ENCODE assay signal across 24 cellular contexts in genomic region chr6:19715166-19715558, GRCh38.
A peak's percentile ranks its signal among the peaks of the same experiment; 100 is the strongest.
DNase-seq lines count a peak whose midpoint lies in the region; ATAC-seq and TF ChIP-seq lines count a peak whose summit lies in the region.
"Had no signal": no experiment of that assay in that cellular context is flagged by ENCODE, and none has a peak within 500 bp of the region (broad histone marks: within the 10 kb centered on the region; RNA-seq: fewer than 3 reads in every experiment).

No MANE protein-coding gene starts in this region.

- in situ Hi-C loops in GM23248 (cut with MboI) = no loop called here

- no peak for TF ChIP-seq EP300 in neural cell (conservative IDR thresholded peaks at IDR 0.05; ENCODE audit: poor library complexity, severe bottlenecking)

- 0 out of 2 replicates have a peak, but pooled peaks cover 6% of the 10 kb centered on the region for H3F3A ChIP-seq in GM23248 (ENCODE audit: insufficient read depth)
- H3F3A ChIP-seq in neural cell (ENCODE audit: insufficient read depth, low read length, poor library complexity, severe bottlenecking) = peaks cover 11% of the 10 kb centered on the region

- no peak for TF ChIP-seq RAD21 in neural cell (conservative IDR thresholded peaks at IDR 0.05)

- DNase-seq in GM23248 (peak; percentile 13), NCI-H1092 treated with DMSO at 0.1 percent for 48 hours (lab: John Stamatoyannopoulos, UW) (peak; percentile 76), glomerular visceral epithelial cell (ENCODE audit: extremely low spot score) (no peak)
- DNase-seq in NK-92 treated with Interleukin-12 subunit alpha and Interleukin-12 subunit beta, amount 100 ng/mL, for 24 hours (lab: John Stamatoyannopoulos, UW) = no peak
- no peak for DNase-seq in activated naive CD4-positive, alpha-beta T cell (lab: John Stamatoyannopoulos, UW)
- DNase-seq: activated CD4-positive, CD25-positive, alpha-beta regulatory T cell; activated CD8-positive, alpha-beta memory T cell treated with anti-CD3 and anti-CD28 coated beads for 24 hours; activated T-cell treated with anti-CD3 and anti-CD28 coated beads, Interleukin-2, amount 50 U/mL, for 48 hours; CD8-positive, alpha-beta memory T cell; DMS79 treated with DMSO at 0.1 percent for 48 hours; IMR-90; islet precursor cell; NCI-H2081; NCI-H774; stimulated activated CD4-positive, alpha-beta T cell treated with anti-CD3 and anti-CD28 coated beads, Interleukin-2, amount 100 ng/mL, for 24 hours; stimulated activated naive CD4-positive, alpha-beta T cell treated with Interleukin-2 at 50 U/mL for 16 hours had no signal

- H3K9me3 Mint-ChIP-seq in brain = peaks cover 0 to 10% (median 3%) of the 10 kb centered on the region in 5 experiments
- H3K9me3 Mint-ChIP-seq: activated naive CD4-positive, alpha-beta T cell treated with anti-CD3 and anti-CD28 coated beads, Interleukin-2, amount 50 U/mL, for 24 hours had no signal

- H3K4me3 ChIP-seq in GM23248 (no peak overlapping the region), neural cell (ENCODE audit: low read length) (peak overlapping the region; percentile 34)
- H3K4me3 ChIP-seq: SJSA1, tibial nerve had no signal

- H2AFZ ChIP-seq in GM23248 (no peak overlapping the region), neural cell (ENCODE audit: low read depth, low read length) (no peak overlapping the region)
- H2AFZ ChIP-seq: parathyroid adenoma had no signal

- H3K4me2 ChIP-seq in GM23248 (ENCODE audit: unreplicated experiment) = no peak overlapping the region
- peak overlapping the region; percentile 44 for H3K4me2 ChIP-seq in neural cell (ENCODE audit: low read length)

- H3K9me3 ChIP-seq in GM23248 (ENCODE audit: low read depth) (no peaks in the 10 kb centered on the region), neural cell (ENCODE audit: low read length) (no peaks in the 10 kb centered on the region)
- H3K9me3 ChIP-seq: SJSA1, tibial nerve had no signal

- H3K9ac ChIP-seq in GM23248 (no peak overlapping the region), neural cell (ENCODE audit: low read length) (no peak overlapping the region)
- H3K9ac ChIP-seq: parathyroid adenoma had no signal

- peaks cover 49% of the 10 kb centered on the region for H3K4me1 Mint-ChIP-seq in brain
- H3K4me1 Mint-ChIP-seq: activated naive CD4-positive, alpha-beta T cell treated with anti-CD3 and anti-CD28 coated beads, Interleukin-2, amount 50 U/mL, for 24 hours; CD8-positive, alpha-beta memory T cell had no signal

- H3K27me3 ChIP-seq in GM23248 (replicated peaks; ENCODE audit: insufficient read depth) (no peaks in the 10 kb centered on the region), neural cell (ENCODE audit: insufficient read depth, low read depth, low read length) (no peaks in the 10 kb centered on the region)
- H3K27me3 ChIP-seq: SJSA1, tibial nerve had no signal

- H3K4me1 ChIP-seq in GM23248 (ENCODE audit: insufficient read depth) = peaks cover 14% of the 10 kb centered on the region
- H3K4me1 ChIP-seq: parathyroid adenoma, tibial nerve had no signal

- H3K36me3 Mint-ChIP-seq in brain = no peaks in the 10 kb centered on the region
- H3K36me3 Mint-ChIP-seq: activated naive CD4-positive, alpha-beta T cell treated with anti-CD3 and anti-CD28 coated beads, Interleukin-2, amount 50 U/mL, for 24 hours; CD8-positive, alpha-beta memory T cell had no signal

- H3K36me3 ChIP-seq in GM23248 (ENCODE audit: low read depth) = no peaks in the 10 kb centered on the region
- no peaks in the 10 kb centered on the region for H3K36me3 ChIP-seq in neural cell (ENCODE audit: insufficient read depth, low read length)
- H3K36me3 ChIP-seq: SJSA1, tibial nerve had no signal

- no peaks in the 10 kb centered on the region for H3K27me3 Mint-ChIP-seq in brain

- H3K79me2 ChIP-seq in GM23248 (ENCODE audit: insufficient read depth) = no peaks in the 10 kb centered on the region
- no peaks in the 10 kb centered on the region for H3K79me2 ChIP-seq in neural cell (replicated peaks; ENCODE audit: insufficient read depth, low read length)
- H3K79me2 ChIP-seq: parathyroid adenoma had no signal

- peak overlapping the region in 3 of 5 experiments; percentile 23 to 49 (median 31) for H3K4me3 Mint-ChIP-seq in brain
- H3K4me3 Mint-ChIP-seq: activated naive CD4-positive, alpha-beta T cell treated with anti-CD3 and anti-CD28 coated beads, Interleukin-2, amount 50 U/mL, for 24 hours; CD8-positive, alpha-beta memory T cell had no signal

- no peak overlapping the region for H3K27ac ChIP-seq in GM23248
- peak overlapping the region; percentile 64 for H3K27ac ChIP-seq in neural cell (ENCODE audit: low read length)
- H3K27ac ChIP-seq: parathyroid adenoma, SJSA1, tibial nerve had no signal

- H3K27ac Mint-ChIP-seq in brain = peak overlapping the region; percentile 33 to 91 (median 73)
- H3K27ac Mint-ChIP-seq: activated naive CD4-positive, alpha-beta T cell treated with anti-CD3 and anti-CD28 coated beads, Interleukin-2, amount 50 U/mL, for 24 hours; CD8-positive, alpha-beta memory T cell had no signal

- H3K9me2 ChIP-seq in GM23248 (ENCODE audit: insufficient read depth) (no peaks in the 10 kb centered on the region), neural cell (ENCODE audit: insufficient read depth, low read length) (no peaks in the 10 kb centered on the region)

- no peak for ATAC-seq in HG02938 (IDR thresholded peaks at IDR 0.05; ENCODE audit: unreplicated experiment)
- ATAC-seq: Panc1 had no signal

- H4K20me1 ChIP-seq in GM23248 (ENCODE audit: insufficient read depth) = no peaks in the 10 kb centered on the region
- no peaks in the 10 kb centered on the region for H4K20me1 ChIP-seq in neural cell (ENCODE audit: insufficient read depth)

- no peak for TF ChIP-seq CTCF in brain (conservative IDR thresholded peaks at IDR 0.05)
- no peak for TF ChIP-seq CTCF in neural cell (IDR thresholded peaks at IDR 0.05; ENCODE audit: poor library complexity, severe bottlenecking)

TF ChIP-seq in neural cell, 6 proteins besides CTCF, POLR2A, EP300 and RAD21:
- TF ChIP-seq POLR2AphosphoS5 (IDR thresholded peaks at IDR 0.05) (no peak), EZH2 (IDR thresholded peaks at IDR 0.05; ENCODE audit: borderline replicate concordance, insufficient read depth, low read length, poor library complexity, severe bottlenecking) (no peak), SMC3 (conservative IDR thresholded peaks at IDR 0.05; ENCODE audit: poor library complexity) (no peak), TAF1 (IDR thresholded peaks at IDR 0.05; ENCODE audit: low read depth) (no peak), MXI1 (conservative IDR thresholded peaks at IDR 0.05; ENCODE audit: poor library complexity, severe bottlenecking) (no peak), REST (IDR thresholded peaks at IDR 0.05; ENCODE audit: borderline replicate concordance) (no peak)
TF ChIP-seq in neural cell: peak in this region for 0.

Comparison
In these comparisons a context has a peak if more than half of its experiments do, and no peak if none do; other contexts are left out.
1. DNase-seq: peak in GM23248 (single experiment) and NCI-H1092 treated with DMSO at 0.1 percent for 48 hours (single experiment); none in NK-92 treated with Interleukin-12 subunit alpha and Interleukin-12 subunit beta, amount 100 ng/mL, for 24 hours (single experiment), activated naive CD4-positive, alpha-beta T cell (0 of 4) and glomerular visceral epithelial cell (single experiment).